Comparison of ENCODE assay signal across 10 cellular contexts in the genomic region with DNA sequence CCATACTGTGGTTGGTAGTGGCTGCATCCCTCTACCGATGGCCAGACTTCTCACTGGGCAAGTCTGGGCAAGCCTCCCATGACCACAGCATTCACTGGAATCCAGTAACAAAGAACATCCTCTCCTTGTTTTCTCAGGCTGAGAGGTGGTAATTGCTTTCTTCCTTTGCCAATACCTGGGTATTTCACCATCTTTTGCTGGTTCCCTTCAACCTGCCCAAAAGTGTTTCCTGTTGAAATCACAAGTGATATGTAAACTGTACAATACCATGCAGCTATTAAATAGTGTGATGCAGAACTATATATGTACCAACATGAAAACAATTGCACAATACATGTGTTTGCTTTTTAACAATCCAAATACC. TPM values are rescaled to one million over a fixed set of nuclear protein-coding genes. Genes with fewer than 3 reads are reported as not detected.
DNase-seq lines count a peak whose midpoint lies in the region; ATAC-seq, FAIRE-seq and TF ChIP-seq lines count a peak whose summit lies in the region.
"Had no signal": no experiment of that assay in that cellular context is flagged by ENCODE, and none has a peak within 500 bp of the region (broad histone marks: within the 10 kb centered on the region; RNA-seq: fewer than 3 reads in every experiment).

A gene (minus strand): TSS at position 55 of the 364 bp plus-strand sequence. CDS start 42,240 bp downstream, outside the sequence.

- TF ChIP-seq POLR2A in GM12892 (IDR thresholded peaks at IDR 0.05; ENCODE audit: low read depth, low read length) = no peak

- no peaks in the 10 kb centered on the region for H3K36me3 ChIP-seq in endocrine pancreas (ENCODE audit: control insufficient read depth, insufficient read depth, low read length)
- H3K36me3 ChIP-seq: neutrophil had no signal

- no peak for TF ChIP-seq CTCF in GM20000 (IDR thresholded peaks at IDR 0.05; ENCODE audit: extremely low read depth, missing control alignments)

- H3K4me1 ChIP-seq in endocrine pancreas (ENCODE audit: control insufficient read depth, insufficient read depth, low read length) = peaks cover 7% of the 10 kb centered on the region

- no peak within 1 kb of the TSS for H3K9ac ChIP-seq in endocrine pancreas (ENCODE audit: control insufficient read depth, insufficient read depth, low read length)

- DNase-seq in GM12892 (ENCODE audit: insufficient read length) = no peak
- peak; percentile 75 for DNase-seq in NCI-H510A (lab: John Stamatoyannopoulos, UW)
- DNase-seq in non-pigmented ciliary epithelial cell (ENCODE audit: low read depth) = peak; percentile 41
- DNase-seq in NCI-H82 (lab: John Stamatoyannopoulos, UW) = no peak
- no peak for DNase-seq in GM20000 (ENCODE audit: low spot score)

- H3K27me3 ChIP-seq in endocrine pancreas (ENCODE audit: control insufficient read depth, insufficient read depth, low read length) = no peaks in the 10 kb centered on the region
- H3K27me3 ChIP-seq: neutrophil had no signal

- FAIRE-seq in GM12892 (lab: Jason Lieb, UNC) = peak; percentile 58
- FAIRE-seq: GM19239 had no signal

- H3K4me3 ChIP-seq in endocrine pancreas (ENCODE audit: control insufficient read depth, insufficient read depth, low read length) = peak within 1 kb of the TSS; percentile 47

- no peaks in the 10 kb centered on the region for H3K9me3 ChIP-seq in endocrine pancreas (ENCODE audit: control insufficient read depth, low read length)
- H3K9me3 ChIP-seq: neutrophil had no signal

- ATAC-seq in GM19397 (IDR thresholded peaks at IDR 0.05; ENCODE audit: unreplicated experiment) (no peak), GM21576 (IDR thresholded peaks at IDR 0.05; ENCODE audit: unreplicated experiment) (no peak)

RNA-seq across cellular contexts. Expression of the gene that starts here (rescaled TPM):
- polyA plus RNA-seq in GM12892 (2012; ENCODE audit: missing spikeins) = not detected

Comparison
In these comparisons a context has a peak if more than half of its experiments do, and no peak if none do; other contexts are left out.
1. DNase-seq: peak in NCI-H510A (single experiment) and non-pigmented ciliary epithelial cell (single experiment); none in GM12892 (single experiment), NCI-H82 (single experiment) and GM20000 (single experiment).